In genomic region chr1:186882372-186883134, GRCh38 we compare ENCODE assay signal across 19 cellular contexts. TPM values are rescaled to one million over a fixed set of nuclear protein-coding genes. Genes with fewer than 3 reads are reported as not detected.
DNase-seq lines count a peak whose midpoint lies in the region; ATAC-seq, FAIRE-seq and TF ChIP-seq lines count a peak whose summit lies in the region.
"Had no signal": no experiment of that assay in that cellular context is flagged by ENCODE, and none has a peak within 500 bp of the region (broad histone marks: within the 10 kb centered on the region; RNA-seq: fewer than 3 reads in every experiment).

No MANE protein-coding gene starts in this region.

- no peak overlapping the region for H3K4me3 ChIP-seq in A673 (ENCODE audit: low read depth, low read length, poor library complexity, severe bottlenecking)
- no peak overlapping the region for H3K4me3 ChIP-seq in body of pancreas
- H3K4me3 ChIP-seq in left lung: no peak overlapping the region
- H3K4me3 ChIP-seq: BLaER1 treated with 17β-estradiol and CSF1 and Interleukin-3, amounts not matched to agents 10 nM and 100 nM; K562 had no signal

- DNase-seq in A673 (ENCODE audit: low spot score) (no peak), body of pancreas (no peak), iris pigment epithelial cell (ENCODE audit: low read depth) (peak; percentile 40), left lung (no peak), GF-D8 (lab: John Stamatoyannopoulos, UW) (no peak)
- no peak for DNase-seq in activated naive CD4-positive, alpha-beta T cell treated with Interleukin-2 at 50 U/mL for 16 hours
- DNase-seq: Calu3; CD8-positive, alpha-beta T cell; H9; NCI-H1105; NCI-H748 treated with DMSO at 0.1 percent for 48 hours had no signal

- H3K27ac ChIP-seq in A673 (ENCODE audit: low read depth, low read length, poor library complexity, severe bottlenecking): peak overlapping the region; percentile 77
- H3K27ac ChIP-seq in body of pancreas: peak overlapping the region in 3 of 4 donors; percentile 17 to 62 (median 46)
- no peak overlapping the region for H3K27ac ChIP-seq in left lung
- H3K27ac ChIP-seq: BLaER1 treated with 17β-estradiol and CSF1 and Interleukin-3, amounts not matched to agents 10 nM and 100 nM had no signal

- TF ChIP-seq CTCF in A673 (conservative IDR thresholded peaks at IDR 0.05; ENCODE audit: low read depth, low read length) (no peak), body of pancreas (IDR thresholded peaks at IDR 0.05) (no peak), left lung (IDR thresholded peaks at IDR 0.05) (no peak)

- BruUV-seq in A673 (replicated peaks; lab: Mats Ljungman, UMichigan): no TSS peak

- no peaks in the 10 kb centered on the region for H3K9me3 ChIP-seq in A673 (ENCODE audit: low read depth, low read length, poor library complexity, severe bottlenecking)
- no peaks in the 10 kb centered on the region for H3K9me3 ChIP-seq in body of pancreas
- peaks cover 0 to 9% of the 10 kb centered on the region in 2 donors for H3K9me3 ChIP-seq in left lung

- 56 to 58% methylated on average over 6 of the region's 6 CpGs for WGBS in body of pancreas, 2 donors

- peak; percentile 63 for FAIRE-seq in TTC549 (lab: Jason Lieb, UNC)
- FAIRE-seq: A204.1, K562, RCC 7860 had no signal

- no peak for TF ChIP-seq POLR2A in body of pancreas (IDR thresholded peaks at IDR 0.05)

- H3K4me1 ChIP-seq in A673 (ENCODE audit: insufficient read depth, low read length, poor library complexity, severe bottlenecking): peaks cover 37% of the 10 kb centered on the region
- H3K4me1 ChIP-seq in body of pancreas: no peaks in the 10 kb centered on the region
- H3K4me1 ChIP-seq in left lung: no peaks in the 10 kb centered on the region
- H3K4me1 ChIP-seq: BLaER1 treated with 17β-estradiol and CSF1 and Interleukin-3, amounts not matched to agents 10 nM and 100 nM had no signal

- intact Hi-C loops in A673 (cut with micrococcal nuclease; ENCODE audit: unreplicated experiment): no loop called here
- intact Hi-C loops in body of pancreas (cut with DNase I): no loop called here
- intact Hi-C loops in left lung (cut with DNase I): no loop called here

- ATAC-seq in body of pancreas (no peak), HG02763 (IDR thresholded peaks at IDR 0.05; ENCODE audit: unreplicated experiment) (no peak), left lung (no peak)
- ATAC-seq: CD8-positive, alpha-beta T cell; K562; Right ventricle myocardium inferior had no signal

- CTCF ChIA-PET in A673 (lab: Charles Lee): no interaction called here

- POLR2A ChIA-PET in A673 (lab: Charles Lee; ENCODE audit: low non-redundant PET): no interaction called here

- H3K27me3 ChIP-seq in A673 (replicated peaks; ENCODE audit: insufficient read depth, low read depth, low read length, poor library complexity) (no peaks in the 10 kb centered on the region), body of pancreas (no peaks in the 10 kb centered on the region), left lung (no peaks in the 10 kb centered on the region)
- H3K27me3 ChIP-seq: BLaER1 treated with 17β-estradiol and CSF1 and Interleukin-3, amounts not matched to agents 10 nM and 100 nM had no signal

- H3K36me3 ChIP-seq in A673 (ENCODE audit: insufficient read depth, low read length, poor library complexity, severe bottlenecking) (no peaks in the 10 kb centered on the region), body of pancreas (replicated peaks in 1 of 2; ENCODE audit: insufficient read depth in 1 of 2, low read depth in 2 of 2) (no peaks in the 10 kb centered on the region), left lung (no peaks in the 10 kb centered on the region)
- H3K36me3 ChIP-seq: BLaER1 treated with 17β-estradiol and CSF1 and Interleukin-3, amounts not matched to agents 10 nM and 100 nM had no signal

RNA-seq across cellular contexts. Expression of gene PLA2G4A, which starts 53.8 kb away (rescaled TPM):
- total RNA-seq in A673 (2021) (34.4 and 36.4 TPM in 2 replicates), body of pancreas (10 to 100 TPM in 1 of 2 donors, 1 to 10 TPM in 1; 4.7 to 11.2 TPM), left lung (10 to 100 TPM; 10.5 to 11.7 TPM)
- total RNA-seq: CD8-positive, alpha-beta T cell; OCI-LY7 had no signal

Comparison
In these comparisons a context has a peak if more than half of its experiments do, and no peak if none do; other contexts are left out.
1. H3K27ac ChIP-seq: peak in A673 (single experiment) and body of pancreas (3 of 4); none in left lung (0 of 2).